Comparison of ENCODE assay signal across 6 cellular contexts in the genomic region with DNA sequence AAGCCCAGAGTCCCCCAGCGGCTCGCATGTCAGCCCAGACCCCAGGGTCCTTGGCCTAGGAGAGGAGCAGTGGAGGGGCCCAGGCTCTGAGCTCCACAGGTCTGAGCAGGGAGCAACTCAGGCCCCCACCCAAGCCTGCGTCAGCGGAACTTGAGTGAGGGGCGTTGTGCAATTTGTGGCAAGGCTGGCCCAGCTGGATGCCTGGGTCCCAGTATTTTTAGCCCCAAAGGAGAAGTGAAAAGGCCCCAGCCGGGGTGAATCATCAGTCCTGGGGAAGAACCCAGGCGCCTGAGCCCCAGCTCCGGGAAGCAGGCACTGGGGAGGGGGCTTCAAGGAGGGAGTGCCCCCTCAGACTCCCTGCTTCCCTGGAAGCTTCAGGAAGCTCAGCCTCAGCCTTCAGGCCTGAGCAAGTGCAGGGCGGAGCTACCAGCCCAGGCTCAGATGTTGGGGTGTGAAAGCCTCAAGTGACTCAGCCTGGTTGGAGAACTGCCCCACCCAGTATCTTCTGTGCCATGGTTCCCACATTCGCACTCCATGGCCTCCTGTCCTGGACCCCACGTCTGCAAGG. TPM values are rescaled to one million over a fixed set of nuclear protein-coding genes. Genes with fewer than 3 reads are reported as not detected.
DNase-seq lines count a peak whose midpoint lies in the region; ATAC-seq, FAIRE-seq and TF ChIP-seq lines count a peak whose summit lies in the region.

No MANE protein-coding gene starts in this region.

- H3K27me3 ChIP-seq in OCI-LY3 (ENCODE audit: low read depth, low read length) (no peaks in the 10 kb centered on the region), pancreas (no peaks in the 10 kb centered on the region)

- intact Hi-C loops in pancreas (cut with DNase I), result loop anchor here in 1 of 3 donors (10.0 kb wide), 1 partner anchor 136 kb away; the partner anchor contains the start of gene EID2B

- TF ChIP-seq RAD21 in A549 (conservative IDR thresholded peaks at IDR 0.05 in 1 of 2, IDR thresholded peaks at IDR 0.05 in 1 of 2), result no peak

- 32% methylated on average over 11 of the region's 11 CpGs for WGBS in A549 (ENCODE audit: missing lambda C conversion rate)
- 80 to 89% methylated on average over 11 of the region's 11 CpGs for WGBS in pancreas, 2 donors

- peak; percentile 84 to 92 for DNase-seq in A549 (ENCODE audit: low read depth in 1 of 2, low spot score in 1 of 2)
- DNase-seq in choroid plexus epithelial cell (ENCODE audit: low read depth), result peak; percentile 84
- peak in 3 of 6 donors; percentile 54 to 75 (median 63) for DNase-seq in pancreas
- no peak for DNase-seq in HuH-7 (ENCODE audit: low spot score)

- FAIRE-seq in A549 (lab: Jason Lieb, UNC), result peak; percentile 86
- FAIRE-seq in pancreas (lab: Jason Lieb, UNC), result no peak

- CTCF ChIA-PET in A549 (lab: Yijun Ruan, JAX), result interaction anchor here (0.5 to 21.4 kb wide), 66 partner anchors 9 to 995 kb away, joined by 3 to 484 read pairs (median 4); partner anchors contain the start of genes DLL3, EID2, EID2B and FAM98C

- peak in 1 of 2 experiments; percentile 29; a peak in 3 of 5 replicates for TF ChIP-seq EP300 in A549 (IDR thresholded peaks at IDR 0.05)

- ATAC-seq in A549 (peak; percentile 27 to 39), pancreas (peak in 2 of 4 donors; percentile 2 to 6), GM18870 (IDR thresholded peaks at IDR 0.05; ENCODE audit: unreplicated experiment) (no peak)

- POLR2A ChIA-PET in A549 (lab: Yijun Ruan, JAX), result interaction anchor here (0.6 to 3.8 kb wide), 12 partner anchors 9 to 468 kb away, joined by 3 to 122 read pairs (median 8); partner anchors contain the start of genes FBXO17, MRPS12, PLEKHG2 and RPS16

- H3K4me1 ChIP-seq in A549 (peaks cover 63% of the 10 kb centered on the region), OCI-LY3 (ENCODE audit: low read length) (peaks cover 57% of the 10 kb centered on the region), pancreas (peaks cover 6 to 25% (median 15%) of the 10 kb centered on the region in 3 donors)

- no peak overlapping the region for H2AFZ ChIP-seq in OCI-LY3 (ENCODE audit: low read depth, low read length)

- H3K4me3 ChIP-seq in A549 (peak overlapping the region; percentile 22; the same call in 2 of the 3 replicates), OCI-LY3 (ENCODE audit: low read length) (peak overlapping the region; percentile 31), choroid plexus epithelial cell (ENCODE audit: low read depth, low read length) (no peak overlapping the region), pancreas (no peak overlapping the region)

- H3K9me3 ChIP-seq in A549 (no peaks in the 10 kb centered on the region), OCI-LY3 (ENCODE audit: insufficient read depth, low read length) (no peaks in the 10 kb centered on the region; the same call in 1 of the 2 replicates), pancreas (no peaks in the 10 kb centered on the region)

- H3K36me3 ChIP-seq in OCI-LY3 (replicated peaks; ENCODE audit: low read depth, low read length) (peaks cover 30% of the 10 kb centered on the region), pancreas (peaks cover 0 to 6% (median 0%) of the 10 kb centered on the region in 3 donors)

- no peak for TF ChIP-seq POLR2A in A549 (IDR thresholded peaks at IDR 0.05; ENCODE audit: low read length)

- no peaks in the 10 kb centered on the region for H4K20me1 ChIP-seq in OCI-LY3 (ENCODE audit: insufficient read depth, low read length)

- H3K4me2 ChIP-seq in A549, result peak overlapping the region; percentile 85
- peak overlapping the region; percentile 69 for H3K4me2 ChIP-seq in OCI-LY3 (ENCODE audit: low read length)

- peak overlapping the region; percentile 70 for H3K9ac ChIP-seq in OCI-LY3 (ENCODE audit: low read length)

- TF ChIP-seq CTCF in A549 (IDR thresholded peaks at IDR 0.05) (no peak), OCI-LY3 (IDR thresholded peaks at IDR 0.05; ENCODE audit: low read depth, low read length) (no peak), choroid plexus epithelial cell (conservative IDR thresholded peaks at IDR 0.05; ENCODE audit: low read depth, low read length) (no peak), pancreas (IDR thresholded peaks at IDR 0.05) (no peak)

- H3K79me2 ChIP-seq in OCI-LY3 (ENCODE audit: low read length), result peaks cover 3% of the 10 kb centered on the region; the same call in 1 of the 2 replicates

- H3K27ac ChIP-seq in A549 (peak overlapping the region; percentile 92 to 99), OCI-LY3 (ENCODE audit: low read length) (peak overlapping the region; percentile 92), pancreas (peak overlapping the region; percentile 46 to 85 (median 66))

TF ChIP-seq in A549, 52 proteins besides CTCF, POLR2A, EP300 and RAD21 (continues in another document):
- TF ChIP-seq E2F6 (IDR thresholded peaks at IDR 0.05; ENCODE audit: borderline replicate concordance, low read depth) (peak; percentile 71), TP53 (CRISPR knock-in tag; IDR thresholded peaks at IDR 0.05) (no peak), ZNF302 (CRISPR knock-in tag; IDR thresholded peaks at IDR 0.05) (no peak), NFE2L2 (conservative IDR thresholded peaks at IDR 0.05; ENCODE audit: low read length) (no peak), PHF8 (IDR thresholded peaks at IDR 0.05; ENCODE audit: borderline replicate concordance, low read depth) (no peak), CBX2 (IDR thresholded peaks at IDR 0.05; ENCODE audit: borderline replicate concordance, low read depth) (no peak), MAX (IDR thresholded peaks at IDR 0.05) (peak; percentile 82), HEYL (CRISPR knock-in tag; IDR thresholded peaks at IDR 0.05) (no peak), RCOR1 (IDR thresholded peaks at IDR 0.05; ENCODE audit: low read depth, low read length) (no peak; the same call in 1 of the 2 replicates), RFX5 (IDR thresholded peaks at IDR 0.05) (no peak), MAFK (IDR thresholded peaks at IDR 0.05; ENCODE audit: partially characterized antibody) (peak; percentile 20), JUN (IDR thresholded peaks at IDR 0.05) (0 out of 5 replicates have a peak, but pooled peaks have one; percentile 2 to 5), ZSCAN20 (CRISPR knock-in tag; IDR thresholded peaks at IDR 0.05) (0 out of 2 replicates have a peak, but pooled peaks have one; percentile 29), KDM5A (IDR thresholded peaks at IDR 0.05) (no peak), BHLHE40 (IDR thresholded peaks at IDR 0.05; ENCODE audit: low read depth, low read length) (no peak)

RNA-seq across cellular contexts. Expression of gene MED29, which starts 7.2 kb away (rescaled TPM):
- 55.7 and 57.5 TPM in 2 replicates for polyA plus RNA-seq in A549 (2011; rRNA removed)
- 62.4 and 81.8 TPM in 2 replicates for polyA plus RNA-seq in A549 (2012; cell fraction: cytosol; rRNA removed)
- polyA plus RNA-seq in A549 (2012; cell fraction: nucleus; rRNA removed), result 48.3 and 60.2 TPM in 2 replicates
- polyA plus RNA-seq in A549 (2017; fragmentation: RNase III; extraction: RNeasy Plus Mini Kit Qiagen cat#74134 plus additional on column Dnase treatment), result 47.7 to 50.7 TPM (median 48.7 TPM) in 3 replicates
- polyA minus RNA-seq in A549 (2011; rRNA and poly(A)+ RNA removed), result 48.8 and 57.0 TPM in 2 replicates
- 10 to 100 TPM; 15.2 to 23.9 (median 17.5) TPM for total RNA-seq in pancreas
- 10 to 100 TPM; 13.2 to 21.0 TPM for polyA plus RNA-seq in pancreas

RNA-seq across cellular contexts. Expression of gene PAF1, which starts 7.5 kb away (rescaled TPM):
- polyA plus RNA-seq in A549 (2011; rRNA removed) (73.0 and 103 TPM in 2 replicates), A549 (2017; fragmentation: RNase III; extraction: RNeasy Plus Mini Kit Qiagen cat#74134 plus additional on column Dnase treatment) (89.4 to 110 TPM (median 108 TPM) in 3 replicates), pancreas (10 to 100 TPM; 28.1 to 41.1 TPM)
- polyA plus RNA-seq in A549 (2012; cell fraction: cytosol; rRNA removed), result 72.7 and 76.5 TPM in 2 replicates
- polyA plus RNA-seq in A549 (2012; cell fraction: nucleus; rRNA removed), result 133 and 138 TPM in 2 replicates
- polyA minus RNA-seq in A549 (2011; rRNA and poly(A)+ RNA removed), result 77.6 and 78.1 TPM in 2 replicates
- 10 to 100 TPM; 11.3 to 17.7 (median 14.6) TPM for total RNA-seq in pancreas

RNA-seq across cellular contexts. Expression of gene ZFP36, which starts 8.3 kb away (rescaled TPM):
- 29.1 and 35.6 TPM in 2 replicates for polyA plus RNA-seq in A549 (2011; rRNA removed)
- polyA plus RNA-seq in A549 (2012; cell fraction: cytosol; rRNA removed), result 37.1 and 59.9 TPM in 2 replicates
- polyA plus RNA-seq in A549 (2012; cell fraction: nucleus; rRNA removed), result 113 and 124 TPM in 2 replicates
- polyA plus RNA-seq in A549 (2017; fragmentation: RNase III; extraction: RNeasy Plus Mini Kit Qiagen cat#74134 plus additional on column Dnase treatment), result 16.5 to 22.1 TPM (median 18.3 TPM) in 3 replicates
- polyA minus RNA-seq in A549 (2011; rRNA and poly(A)+ RNA removed), result 13.2 and 18.9 TPM in 2 replicates
- 10 to 100 TPM; 20.2 to 45.6 (median 31.9) TPM for total RNA-seq in pancreas
- 100 to 1,000 TPM; 104 to 151 TPM for polyA plus RNA-seq in pancreas

RNA-seq across cellular contexts. Expression of gene PLEKHG2, which starts 14.1 kb away (rescaled TPM):
- polyA plus RNA-seq in A549 (2011; rRNA removed), result 21.6 and 35.1 TPM in 2 replicates
- 17.7 and 23.5 TPM in 2 replicates for polyA plus RNA-seq in A549 (2012; cell fraction: cytosol; rRNA removed)
- 94.8 and 104 TPM in 2 replicates for polyA plus RNA-seq in A549 (2012; cell fraction: nucleus; rRNA removed)
- polyA plus RNA-seq in A549 (2017; fragmentation: RNase III; extraction: RNeasy Plus Mini Kit Qiagen cat#74134 plus additional on column Dnase treatment), result 32.2 to 41.7 TPM (median 39.1 TPM) in 3 replicates
- polyA minus RNA-seq in A549 (2011; rRNA and poly(A)+ RNA removed), result 43.4 and 45.6 TPM in 2 replicates
- total RNA-seq in pancreas, result 10 to 100 TPM in 1 of 6 donors, 1 to 10 TPM in 5; 3.1 to 15.0 (median 7.8) TPM
- 10 to 100 TPM in 1 of 2 donors, 1 to 10 TPM in 1; 6.8 to 12.8 TPM for polyA plus RNA-seq in pancreas

RNA-seq across cellular contexts. Expression of gene RPS16, which starts 37.4 kb away (rescaled TPM):
- 4,855 and 5,722 TPM in 2 replicates for polyA plus RNA-seq in A549 (2011; rRNA removed)
- 15,003 and 17,959 TPM in 2 replicates for polyA plus RNA-seq in A549 (2012; cell fraction: cytosol; rRNA removed)
- 8,488 and 9,467 TPM in 2 replicates for polyA plus RNA-seq in A549 (2012; cell fraction: nucleus; rRNA removed)
- 4,280 to 4,348 TPM (median 4,297 TPM) in 3 replicates for polyA plus RNA-seq in A549 (2017; fragmentation: RNase III; extraction: RNeasy Plus Mini Kit Qiagen cat#74134 plus additional on column Dnase treatment)
- 5,249 and 5,947 TPM in 2 replicates for polyA minus RNA-seq in A549 (2011; rRNA and poly(A)+ RNA removed)
- total RNA-seq in pancreas, result 1,000 to 10,000 TPM in 5 of 6 donors, 100 to 1,000 TPM in 1; 920 to 1,759 (median 1,167) TPM
- polyA plus RNA-seq in pancreas, result 1,000 to 10,000 TPM; 1,276 to 1,384 TPM

Comparison
In these comparisons a context has a peak if more than half of its experiments do, and no peak if none do; other contexts are left out.
1. H3K4me3 ChIP-seq: peak in A549 (single experiment) and OCI-LY3 (single experiment); none in choroid plexus epithelial cell (single experiment) and pancreas (0 of 4).
2. Peak in every context shown above with its lines, with median percentiles within 50 percentile points of each other: H3K27ac ChIP-seq.